Comparison of ENCODE assay signal across 25 cellular contexts in genomic region chr21:19326581-19327319, GRCh38.
"Had no signal": no experiment of that assay in that cellular context is flagged by ENCODE, and none has a peak within 500 bp of the region (broad histone marks: within the 10 kb centered on the region; RNA-seq: fewer than 3 reads in every experiment).

No MANE protein-coding gene starts in this region.

- H3K27me3 ChIP-seq: dorsolateral prefrontal cortex, gastroesophageal sphincter, heart left ventricle, hepatocyte, left lung, right atrium auricular region, sigmoid colon, testis, tibial artery had no signal

- H3K4me3 Mint-ChIP-seq: mesothelial cell of epicardium; naive B cell; natural killer cell treated with Interleukin-12 subunit alpha and Interleukin-12 subunit beta and Interleukin-15 and Interleukin-18, amount 100 ng/mL, for 72 hours; stimulated activated memory B cell treated with anti-CD40 and anti-IgM and Interleukin-4, amounts not matched to agents 10 μg/mL and 1 μg/mL and 100 μg/mL, for 72 hours; type B pancreatic cell had no signal

- H3K27me3 Mint-ChIP-seq: naive B cell; natural killer cell treated with Interleukin-12 subunit alpha and Interleukin-12 subunit beta and Interleukin-15 and Interleukin-18, amount 100 ng/mL, for 72 hours; progenitor cell of endocrine pancreas; stimulated activated memory B cell treated with anti-CD40 and anti-IgM and Interleukin-4, amounts not matched to agents 10 μg/mL and 1 μg/mL and 100 μg/mL, for 72 hours; type B pancreatic cell had no signal

- H3K27ac Mint-ChIP-seq: mesothelial cell of epicardium; naive B cell; natural killer cell treated with Interleukin-12 subunit alpha and Interleukin-12 subunit beta and Interleukin-15 and Interleukin-18, amount 100 ng/mL, for 72 hours; progenitor cell of endocrine pancreas; stimulated activated memory B cell treated with anti-CD40 and anti-IgM and Interleukin-4, amounts not matched to agents 10 μg/mL and 1 μg/mL and 100 μg/mL, for 72 hours; type B pancreatic cell had no signal

- H3K36me3 ChIP-seq: gastroesophageal sphincter, heart left ventricle, left lung, right atrium auricular region, sigmoid colon, tibial artery had no signal

- H2AFZ ChIP-seq: hepatocyte, parathyroid adenoma had no signal

- DNase-seq: dorsolateral prefrontal cortex; effector CD4-positive, alpha-beta T cell; foreskin fibroblast; heart left ventricle; kidney; left lung; mesenchymal stem cell; mucosa of descending colon; naive B cell; occipital lobe; sigmoid colon; stimulated activated CD4-positive, alpha-beta T cell treated with anti-CD3 and anti-CD28 coated beads, Interleukin-4, amount 100 ng/mL, for 4 hours; stimulated activated naive CD8-positive, alpha-beta T cell treated with anti-CD3 and anti-CD28 coated beads, Interleukin-15, Interleukin-2, amounts not matched to agents 100 U/mL and 50 U/mL, for 24 hours; substantia nigra; testis; tibial artery had no signal

- H3K79me2 ChIP-seq: hepatocyte, parathyroid adenoma had no signal

- H3K9me3 ChIP-seq: right atrium auricular region, testis had no signal

- H3K4me2 ChIP-seq: hepatocyte had no signal

- H3K36me3 Mint-ChIP-seq: mesothelial cell of epicardium; naive B cell; natural killer cell treated with Interleukin-12 subunit alpha and Interleukin-12 subunit beta and Interleukin-15 and Interleukin-18, amount 100 ng/mL, for 72 hours; stimulated activated memory B cell treated with anti-CD40 and anti-IgM and Interleukin-4, amounts not matched to agents 10 μg/mL and 1 μg/mL and 100 μg/mL, for 72 hours; type B pancreatic cell had no signal

- H3K4me1 ChIP-seq: gastroesophageal sphincter, heart left ventricle, left lung, parathyroid adenoma, right atrium auricular region, sigmoid colon, testis, tibial artery had no signal

- H3K27ac ChIP-seq: dorsolateral prefrontal cortex, gastroesophageal sphincter, heart left ventricle, hepatocyte, left lung, parathyroid adenoma, right atrium auricular region, sigmoid colon, testis, tibial artery had no signal

- H3K4me3 ChIP-seq: dorsolateral prefrontal cortex, gastroesophageal sphincter, heart left ventricle, hepatocyte, left lung, mucosa of descending colon, right atrium auricular region, sigmoid colon, testis, tibial artery had no signal

- ATAC-seq: gastroesophageal sphincter; heart left ventricle; left lung; mucosa of descending colon; natural killer cell treated with Interleukin-12 subunit alpha and Interleukin-12 subunit beta and Interleukin-15 and Interleukin-18, amount 100 ng/mL, for 72 hours; stimulated activated memory B cell treated with anti-CD40 and anti-IgM and Interleukin-4, amounts not matched to agents 10 μg/mL and 1 μg/mL and 100 μg/mL, for 72 hours; stimulated activated naive CD8-positive, alpha-beta T cell treated with anti-CD3 and anti-CD28 coated beads, Interleukin-15, Interleukin-2, amounts not matched to agents 100 U/mL and 50 U/mL, for 24 hours had no signal

- H3K9ac ChIP-seq: parathyroid adenoma had no signal

- H3K9me3 Mint-ChIP-seq: stimulated activated memory B cell treated with anti-CD40 and anti-IgM and Interleukin-4, amounts not matched to agents 10 μg/mL and 1 μg/mL and 100 μg/mL, for 72 hours had no signal

- H3K4me1 Mint-ChIP-seq: naive B cell; stimulated activated memory B cell treated with anti-CD40 and anti-IgM and Interleukin-4, amounts not matched to agents 10 μg/mL and 1 μg/mL and 100 μg/mL, for 72 hours had no signal
